Comparison of ENCODE assay signal across 8 cellular contexts in genomic region chr19:18322318-18322758, GRCh38. TPM values are rescaled to one million over a fixed set of nuclear protein-coding genes. Genes with fewer than 3 reads are reported as not detected.
DNase-seq lines count a peak whose midpoint lies in the region; ATAC-seq, FAIRE-seq and TF ChIP-seq lines count a peak whose summit lies in the region.

No MANE protein-coding gene starts in this region.

- POLR2A ChIA-PET in PC-9 (lab: Charles Lee; ENCODE audit: unreplicated experiment), result interaction anchor here (0.6 to 1.9 kb wide), 6 partner anchors 17 to 63 kb away, joined by 3 to 28 read pairs (median 13); partner anchors contain the start of genes GDF15 and JUND

- CTCF ChIA-PET in Calu3 (lab: Charles Lee), result interaction anchor here (0.6 to 2.6 kb wide), 7 partner anchors 14 to 471 kb away, joined by 3 to 48 read pairs (median 5); partner anchors contain the start of gene JUND
- CTCF ChIA-PET in PC-9 (lab: Charles Lee), result interaction anchor here (0.6 to 1.8 kb wide), 9 partner anchors 16 to 974 kb away, joined by 3 to 10 read pairs (median 4); partner anchors contain the start of genes JUND and MPV17L2

- peaks cover 36% of the 10 kb centered on the region; the same call in 1 of the 2 replicates for H3F3A ChIP-seq in PC-9 (ENCODE audit: insufficient read depth, low read depth)

- H3K4me3 Mint-ChIP-seq in Calu3 (ENCODE audit: low read depth, unreplicated experiment), result peak overlapping the region; percentile 72

- DNase-seq in Calu3, result peak; percentile 57
- DNase-seq in HCEC 1CT, result peak; percentile 59
- no peak for DNase-seq in PC-9
- DNase-seq in bronchial epithelial cell (ENCODE audit: low read depth), result peak; percentile 55
- DNase-seq in left colon, result peak; percentile 85
- DNase-seq in stimulated activated naive CD8-positive, alpha-beta T cell treated with anti-CD3 and anti-CD28 coated beads, Interleukin-15, Interleukin-2, amounts not matched to agents 100 U/mL and 50 U/mL, for 24 hours, result peak; percentile 69
- no peak for DNase-seq in NCI-H2107 treated with DMSO at 0.1 percent for 48 hours (lab: John Stamatoyannopoulos, UW; ENCODE audit: unreplicated experiment)

- ATAC-seq in left colon (peak; percentile 28), HG03139 (IDR thresholded peaks at IDR 0.05; ENCODE audit: unreplicated experiment) (no peak)
- ATAC-seq in stimulated activated naive CD8-positive, alpha-beta T cell treated with anti-CD3 and anti-CD28 coated beads, Interleukin-15, Interleukin-2, amounts not matched to agents 100 U/mL and 50 U/mL, for 24 hours, result no peak

- intact Hi-C loops in Calu3 (cut with micrococcal nuclease; ENCODE audit: unreplicated experiment), result no loop called here
- intact Hi-C loops in PC-9 (cut with micrococcal nuclease; ENCODE audit: unreplicated experiment), result loop anchor here (2.0 kb wide), 1 partner anchor 18 kb away; no protein-coding TSS in a partner anchor
- intact Hi-C loops in left colon (cut with DNase I, micrococcal nuclease), result loop anchor here in 1 of 2 donors (10.0 kb wide), 1 partner anchor 118 kb away; the partner anchor contains the start of gene RAB3A

- no peak for FAIRE-seq in bronchial epithelial cell (lab: Jason Lieb, UNC)

- no peaks in the 10 kb centered on the region; the same call in 1 of the 2 replicates for H4K20me1 ChIP-seq in PC-9 (ENCODE audit: insufficient read depth)

- H3K4me1 ChIP-seq in PC-9 (replicated peaks; ENCODE audit: insufficient read depth), result peaks cover 37% of the 10 kb centered on the region

- peak overlapping the region; percentile 91 for H3K27ac Mint-ChIP-seq in Calu3 (ENCODE audit: unreplicated experiment)

- H3K4me3 ChIP-seq in PC-9 (peak overlapping the region; percentile 76), bronchial epithelial cell (ENCODE audit: low read depth, low read length) (peak overlapping the region; percentile 58)

- no peak for TF ChIP-seq CTCF in Calu3 (IDR thresholded peaks at IDR 0.05; ENCODE audit: unreplicated experiment)
- TF ChIP-seq CTCF in PC-9 (conservative IDR thresholded peaks at IDR 0.05), result peak; percentile 62
- peak; percentile 16 for TF ChIP-seq CTCF in bronchial epithelial cell (IDR thresholded peaks at IDR 0.05; ENCODE audit: insufficient read depth, low read length, severe bottlenecking)

- BruUV-seq in Calu3 (replicated peaks; lab: Mats Ljungman, UMichigan) (TSS peak; percentile 62), PC-9 (replicated peaks; lab: Mats Ljungman, UMichigan) (TSS peak; percentile 63)

- no peaks in the 10 kb centered on the region for H3K27me3 Mint-ChIP-seq in Calu3 (ENCODE audit: unreplicated experiment)

- H3K4me1 Mint-ChIP-seq in Calu3 (ENCODE audit: low read depth, unreplicated experiment), result peaks cover 31% of the 10 kb centered on the region

- peaks cover 18% of the 10 kb centered on the region for H3K36me3 Mint-ChIP-seq in Calu3 (ENCODE audit: insufficient read depth, unreplicated experiment)

- peak overlapping the region; percentile 42 for H3K27ac ChIP-seq in PC-9

- no peaks in the 10 kb centered on the region for H3K9me2 ChIP-seq in PC-9 (ENCODE audit: insufficient read depth)

- peak overlapping the region; percentile 79 for H2AFZ ChIP-seq in PC-9

- H3K79me2 ChIP-seq in PC-9 (ENCODE audit: low read depth), result peaks cover 54% of the 10 kb centered on the region

- peak overlapping the region; percentile 86 for H3K4me2 ChIP-seq in PC-9

- H3K27me3 ChIP-seq in PC-9 (ENCODE audit: insufficient read depth, low read depth) (no peaks in the 10 kb centered on the region), bronchial epithelial cell (ENCODE audit: control insufficient read depth, insufficient read depth, low read length) (no peaks in the 10 kb centered on the region)

- no peaks in the 10 kb centered on the region; the same call in 1 of the 2 replicates for H3K36me3 ChIP-seq in PC-9 (ENCODE audit: low read depth)
- peaks cover 1% of the 10 kb centered on the region for H3K36me3 ChIP-seq in bronchial epithelial cell (ENCODE audit: control insufficient read depth, insufficient read depth, low read length)

- no peaks in the 10 kb centered on the region for H3K9me3 ChIP-seq in PC-9 (ENCODE audit: insufficient read depth, low read depth)

- H3K9me3 Mint-ChIP-seq in Calu3 (ENCODE audit: low read depth, unreplicated experiment), result no peaks in the 10 kb centered on the region

RNA-seq across cellular contexts. Expression of gene LSM4, which starts 0.5 kb away (rescaled TPM):
- total RNA-seq in Calu3 (2022) (111 and 115 TPM in 2 replicates), PC-9 (2021) (291 and 323 TPM in 2 replicates), bronchial epithelial cell (208 and 260 TPM in 2 replicates), left colon (100 to 1,000 TPM; 106 to 148 TPM)

RNA-seq across cellular contexts. Expression of gene PGPEP1, which starts 18.1 kb away (rescaled TPM):
- total RNA-seq in Calu3 (2022), result 27.9 and 42.0 TPM in 2 replicates
- total RNA-seq in PC-9 (2021), result 42.0 and 53.6 TPM in 2 replicates
- 8.2 and 12.6 TPM in 2 replicates for total RNA-seq in bronchial epithelial cell
- 100 to 1,000 TPM; 105 to 109 TPM for total RNA-seq in left colon

RNA-seq across cellular contexts. Expression of gene JUND, which starts 40.9 kb away (rescaled TPM):
- total RNA-seq in Calu3 (2022) (44.9 and 60.9 TPM in 2 replicates), PC-9 (2021) (115 and 150 TPM in 2 replicates), bronchial epithelial cell (54.0 and 89.0 TPM in 2 replicates), left colon (100 to 1,000 TPM; 361 to 374 TPM)

RNA-seq across cellular contexts. Expression of gene IQCN, which starts 48.1 kb away (rescaled TPM):
- total RNA-seq in Calu3 (2022), result 1.5 and 1.6 TPM in 2 replicates
- total RNA-seq in PC-9 (2021), result 5.6 and 7.3 TPM in 2 replicates
- under 0.01 TPM in 1 of 2 replicates, not detected in the other for total RNA-seq in bronchial epithelial cell
- 1 to 10 TPM; 4.3 to 6.1 TPM for total RNA-seq in left colon

Comparison
In these comparisons a context has a peak if more than half of its experiments do, and no peak if none do; other contexts are left out.
1. DNase-seq: peak in Calu3 (single experiment), HCEC 1CT (single experiment), bronchial epithelial cell (single experiment), left colon (2 of 2) and stimulated activated naive CD8-positive, alpha-beta T cell treated with anti-CD3 and anti-CD28 coated beads, Interleukin-15, Interleukin-2, amounts not matched to agents 100 U/mL and 50 U/mL, for 24 hours (single experiment); none in PC-9 (0 of 2) and NCI-H2107 treated with DMSO at 0.1 percent for 48 hours (single experiment).